In the genomic region with DNA sequence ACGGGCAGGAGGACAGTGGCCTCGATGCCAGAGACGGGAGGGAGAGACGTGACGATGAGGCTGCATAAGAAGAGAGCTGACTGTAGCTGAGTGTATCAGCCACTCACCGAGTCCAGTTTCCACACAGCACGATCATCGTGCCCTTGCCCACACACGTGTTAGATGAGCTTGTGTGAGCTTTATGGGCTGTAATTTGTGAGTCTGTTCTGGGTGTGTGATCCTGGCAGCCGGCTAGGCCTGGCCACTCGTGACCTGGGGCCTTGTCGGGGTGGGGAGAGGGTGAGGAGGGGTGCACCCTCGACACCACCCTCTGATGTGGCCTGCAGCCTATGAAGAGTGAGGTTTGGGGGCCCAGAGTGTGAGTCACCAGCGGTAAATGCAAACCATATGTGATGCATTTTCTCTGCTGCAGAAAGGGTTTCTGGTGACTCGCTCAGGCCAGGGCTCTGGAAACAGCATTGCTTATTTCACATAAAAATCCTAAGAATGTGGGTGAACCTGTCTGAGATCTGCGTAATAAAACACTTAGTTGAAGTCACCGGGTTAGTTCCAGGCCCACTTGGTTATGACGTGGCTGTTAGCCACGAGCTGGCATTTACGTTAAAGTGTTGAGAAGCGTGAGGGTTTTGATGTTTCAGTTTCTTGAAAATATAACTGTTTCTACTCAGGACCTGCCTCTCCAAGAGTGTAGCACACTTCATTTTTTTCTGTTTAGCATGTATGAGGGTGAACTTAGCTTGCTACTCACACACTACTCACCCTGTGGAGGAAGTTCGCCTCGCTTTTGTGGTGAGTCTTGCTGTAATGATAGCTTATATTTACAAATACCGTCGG, we compare ENCODE assay signal across 8 cellular contexts. TPM values are rescaled to one million over a fixed set of nuclear protein-coding genes. Genes with fewer than 3 reads are reported as not detected.
DNase-seq lines count a peak whose midpoint lies in the region; ATAC-seq and TF ChIP-seq lines count a peak whose summit lies in the region.

No MANE protein-coding gene starts in this region.

- peak overlapping the region; percentile 62 for H3K4me3 Mint-ChIP-seq in WTC11

- TF ChIP-seq CTCF in HFF-Myc (IDR thresholded peaks at IDR 0.05; ENCODE audit: low read depth, low read length, missing control alignments), result no peak
- TF ChIP-seq CTCF in WTC11 (IDR thresholded peaks at IDR 0.05), result no peak
- no peak for TF ChIP-seq CTCF in testis (IDR thresholded peaks at IDR 0.05)
- no peak for TF ChIP-seq CTCF in GM13976 (IDR thresholded peaks at IDR 0.05; ENCODE audit: borderline replicate concordance, control extremely low read depth, extremely low read depth, insufficient read depth, missing control alignments)

- 67 to 72% methylated on average over 21 to 25 of the region's 25 CpGs for WGBS in testis, 2 donors

- ATAC-seq in WTC11 (peak; percentile 32), GM19397 (IDR thresholded peaks at IDR 0.05; ENCODE audit: unreplicated experiment) (no peak)

- H3K36me3 ChIP-seq in testis (ENCODE audit: low read depth, missing control alignments), result no peaks in the 10 kb centered on the region

- peaks cover 5% of the 10 kb centered on the region; the same call in 1 of the 2 replicates for H3K36me3 Mint-ChIP-seq in WTC11

- H3K27ac Mint-ChIP-seq in WTC11, result peak overlapping the region; percentile 98

- peak overlapping the region; percentile 18 for H3K4me3 ChIP-seq in HFF-Myc (replicated peaks; ENCODE audit: low read depth, low read length)
- H3K4me3 ChIP-seq in testis, result no peak overlapping the region

- no peaks in the 10 kb centered on the region for H3K27me3 ChIP-seq in testis

- intact Hi-C loops in testis (cut with DNase I; ENCODE audit: low total_unique reads), result no loop called here

- no peaks in the 10 kb centered on the region for H3K9me3 ChIP-seq in testis

- peak overlapping the region; percentile 11 to 61 for H3K27ac ChIP-seq in testis

- in situ Hi-C loops in GM13976 (cut with MboI; ENCODE audit: low sequenced_read_pairs, unreplicated experiment), result no loop called here

- H3K4me1 ChIP-seq in testis, result peaks cover 14% of the 10 kb centered on the region

- DNase-seq in HFF-Myc (ENCODE audit: extremely low read depth, low read depth) (peak; percentile 96), WTC11 (ENCODE audit: low spot score) (no peak), dedifferentiated amniotic fluid mesenchymal stem cell (ENCODE audit: extremely low spot score) (peak; percentile 93), myocyte (ENCODE audit: low read depth) (peak; percentile 64), testis (no peak), GM13976 (ENCODE audit: low spot score) (no peak), NCI-H345 (lab: John Stamatoyannopoulos, UW) (no peak)

- CTCF ChIA-PET in WTC11 (lab: Charles Lee), result interaction anchor here (0.8 kb wide), 1 partner anchor 22 kb away, joined by 3 read pairs; no protein-coding TSS in a partner anchor

- H3K9me3 Mint-ChIP-seq in WTC11, result no peaks in the 10 kb centered on the region

- peaks cover 46% of the 10 kb centered on the region for H3K4me1 Mint-ChIP-seq in WTC11

- H3K27me3 Mint-ChIP-seq in WTC11 (ENCODE audit: low read depth), result peaks cover 16% of the 10 kb centered on the region

- POLR2A ChIA-PET in WTC11 (lab: Charles Lee), result no interaction called here

- no peak for TF ChIP-seq POLR2A in testis (IDR thresholded peaks at IDR 0.05)

TF ChIP-seq in WTC11, 78 proteins besides CTCF, POLR2A, EP300 and RAD21:
- TF ChIP-seq TEAD1 (CRISPR knock-in tag; IDR thresholded peaks at IDR 0.05) (peak; percentile 46; the same call in 1 of the 2 replicates), AR (CRISPR knock-in tag; IDR thresholded peaks at IDR 0.05) (no peak)

RNA-seq across cellular contexts. Expression of gene METRNL, which starts 4.2 kb away (rescaled TPM):
- total RNA-seq in WTC11 (2021) (27.7 to 29.3 TPM (median 28.1 TPM) in 3 replicates), myocyte (27.6 and 35.3 TPM in 2 replicates), testis (10 to 100 TPM; 54.6 to 86.1 TPM)
- 114 TPM for polyA plus RNA-seq in myocyte (2012)
- 56.1 TPM for polyA plus RNA-seq in testis (ENCODE audit: insufficient read depth, low read depth, low replicate concordance)

Comparison
In these comparisons a context has a peak if more than half of its experiments do, and no peak if none do; other contexts are left out.
1. DNase-seq: peak in HFF-Myc (single experiment), dedifferentiated amniotic fluid mesenchymal stem cell (single experiment) and myocyte (single experiment); none in WTC11 (single experiment), testis (single experiment), GM13976 (single experiment) and NCI-H345 (single experiment).